Comparison of ENCODE assay signal across 27 cellular contexts in genomic region chrX:148771440-148771839, GRCh38.
DNase-seq lines count a peak whose midpoint lies in the region; TF ChIP-seq lines count a peak whose summit lies in the region.
"Had no signal": no experiment of that assay in that cellular context is flagged by ENCODE, and none has a peak within 500 bp of the region (broad histone marks: within the 10 kb centered on the region; RNA-seq: fewer than 3 reads in every experiment).

No MANE protein-coding gene starts in this region.

- no peak for TF ChIP-seq CTCF in fibroblast of the aortic adventitia (IDR thresholded peaks at IDR 0.05; ENCODE audit: insufficient read depth, low read length)

- DNase-seq in DMS53 (lab: John Stamatoyannopoulos, UW), result peak; percentile 52
- DNase-seq in DMS53 treated with DMSO at 0.1 percent for 48 hours (lab: John Stamatoyannopoulos, UW; ENCODE audit: unreplicated experiment), result no peak
- peak; percentile 66 for DNase-seq in NCI-H1694 treated with DMSO at 0.1 percent for 48 hours (lab: John Stamatoyannopoulos, UW)
- DNase-seq in SK-N-DZ (ENCODE audit: low spot score), result peak; percentile 16
- DNase-seq in fibroblast of the aortic adventitia (ENCODE audit: low read depth), result peak; percentile 2
- no peak for DNase-seq in NCI-H2196 treated with DMSO at 0.1 percent for 48 hours (lab: John Stamatoyannopoulos, UW; ENCODE audit: unreplicated experiment)
- no peak for DNase-seq in mesenteric fat pad (ENCODE audit: low spot score)
- no peak for DNase-seq in hypothalamus (lab: John Stamatoyannopoulos, UW)
- DNase-seq: activated CD4-positive, alpha-beta memory T cell treated with anti-CD3 and anti-CD28 coated beads, Interleukin-2, amount 10 ng/mL, durations not matched to agents 7 days and 5 days; activated CD4-positive, CD25-positive, alpha-beta regulatory T cell treated with anti-CD3 and anti-CD28 coated beads, Interleukin-2, amount 50 U/mL, for 72 hours; activated CD8-positive, alpha-beta memory T cell treated with anti-CD3 and anti-CD28 coated beads, Interleukin-2, amount 50 U/mL, for 4 hours; activated naive CD4-positive, alpha-beta T cell treated with Interleukin-2 at 50 U/mL for 16 hours; brain microvascular endothelial cell; Calu3; effector CD4-positive, alpha-beta T cell; EL; HFFc6; left ventricle myocardium superior; MV-4-11; NCI-H2029; NCI-H2227 treated with DMSO at 0.1 percent for 48 hours; retina; SHP77; small intestine; stimulated activated CD4-positive, alpha-beta T cell treated with anti-CD3 and anti-CD28 coated beads, Interleukin-1b, Interleukin-23, amount 100 ng/mL, for 48 hours; stimulated activated naive CD4-positive, alpha-beta T cell treated with Interleukin-2 at 50 U/mL for 16 hours; T-helper 2 cell had no signal

- H3K4me3 ChIP-seq in fibroblast of the aortic adventitia (ENCODE audit: low read depth, low read length), result no peak overlapping the region

Comparison
In these comparisons a context has a peak if more than half of its experiments do, and no peak if none do; other contexts are left out.
1. DNase-seq: peak in DMS53 (single experiment), NCI-H1694 treated with DMSO at 0.1 percent for 48 hours (single experiment), SK-N-DZ (single experiment) and fibroblast of the aortic adventitia (single experiment); none in DMS53 treated with DMSO at 0.1 percent for 48 hours (single experiment), NCI-H2196 treated with DMSO at 0.1 percent for 48 hours (single experiment), mesenteric fat pad (single experiment) and hypothalamus (0 of 51).